In the genomic region with DNA sequence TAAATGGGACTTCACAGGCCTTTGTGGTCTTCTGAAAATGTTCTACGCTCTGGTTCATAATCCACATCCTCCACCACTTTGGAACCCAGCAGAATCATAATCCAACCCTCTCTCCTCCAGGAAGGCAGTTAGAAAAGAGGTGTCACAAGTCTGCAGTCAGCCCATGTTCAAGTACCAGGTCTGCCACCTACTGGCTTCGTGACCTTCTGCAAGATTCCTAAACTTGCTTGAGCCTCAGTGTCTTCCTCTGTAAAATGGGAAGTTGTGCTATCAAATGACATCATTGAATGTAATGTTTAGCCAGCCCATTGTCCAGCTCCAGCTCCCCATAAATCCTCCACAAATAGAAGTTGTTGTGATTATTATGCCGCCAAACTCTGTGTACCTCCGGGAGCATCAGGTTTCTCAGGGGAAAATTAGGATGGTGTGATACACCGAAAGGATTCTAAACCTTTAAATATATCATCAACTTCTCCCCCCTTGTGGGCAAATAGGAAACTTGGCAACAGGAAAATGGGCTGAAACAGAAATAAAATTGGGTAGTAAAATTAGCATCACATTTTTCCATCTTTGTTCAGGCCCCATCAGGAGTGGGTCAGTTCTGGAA, we compare ENCODE assay signal across 8 cellular contexts.
DNase-seq lines count a peak whose midpoint lies in the region; ATAC-seq and TF ChIP-seq lines count a peak whose summit lies in the region.

No MANE protein-coding gene starts in this region.

- in situ Hi-C loops in GM13977 (cut with MboI; ENCODE audit: low pct_unique_long_range_greater_than_20kb, low sequenced_read_pairs, unreplicated experiment) = loop anchor here (10.0 kb wide), 1 partner anchor 405 kb away; no protein-coding TSS in a partner anchor

- no peak for DNase-seq in AG09309 (ENCODE audit: low read depth)
- DNase-seq in GM13977 (ENCODE audit: low spot score) = peak; percentile 45
- DNase-seq in RWPE2 (ENCODE audit: low spot score) = no peak
- peak; percentile 59 to 76 for DNase-seq in foreskin fibroblast
- no peak for DNase-seq in uterus
- no peak for DNase-seq in central memory CD4-positive, alpha-beta T cell
- no peak for DNase-seq in NCI-H1930 (lab: John Stamatoyannopoulos, UW)

- TF ChIP-seq CTCF in AG09309 (IDR thresholded peaks at IDR 0.05; ENCODE audit: control insufficient read depth, insufficient read depth, low read depth, low read length, missing control alignments) = peak; percentile 60
- peak; percentile 63 for TF ChIP-seq CTCF in GM13977 (IDR thresholded peaks at IDR 0.05; ENCODE audit: extremely low read depth, insufficient read depth, missing control alignments)
- peak; percentile 38 for TF ChIP-seq CTCF in RWPE2 (IDR thresholded peaks at IDR 0.05; ENCODE audit: poor library complexity, severe bottlenecking)
- peak; percentile 43 for TF ChIP-seq CTCF in foreskin fibroblast (IDR thresholded peaks at IDR 0.05; ENCODE audit: low read depth, low read length)
- peak; percentile 2 to 33 (median 22) for TF ChIP-seq CTCF in uterus (IDR thresholded peaks at IDR 0.05)

- H3K27me3 ChIP-seq in RWPE2 (ENCODE audit: insufficient read depth, poor library complexity, severe bottlenecking) (no peaks in the 10 kb centered on the region), uterus (no peaks in the 10 kb centered on the region)

- H3K4me3 ChIP-seq in AG09309 (ENCODE audit: control insufficient read depth, low read depth, low read length) (no peak overlapping the region), RWPE2 (ENCODE audit: severe bottlenecking) (no peak overlapping the region), foreskin fibroblast (ENCODE audit: low read depth in 1 of 2, low read length in 2 of 2) (no peak overlapping the region), uterus (no peak overlapping the region)

- H3K9me3 ChIP-seq in RWPE2 (ENCODE audit: severe bottlenecking) (no peaks in the 10 kb centered on the region), uterus (no peaks in the 10 kb centered on the region)

- H3K4me1 ChIP-seq in RWPE2 (ENCODE audit: insufficient read depth, poor library complexity, severe bottlenecking) (no peaks in the 10 kb centered on the region), uterus (no peaks in the 10 kb centered on the region)

- H3K27ac ChIP-seq in RWPE2 (ENCODE audit: poor library complexity, severe bottlenecking) (no peak overlapping the region), uterus (no peak overlapping the region)

- no peak for TF ChIP-seq POLR2A in uterus (IDR thresholded peaks at IDR 0.05)

- intact Hi-C loops in uterus (cut with DNase I; ENCODE audit: low total_unique reads) = no loop called here

- ATAC-seq in RWPE2 (ENCODE audit: low read depth) (no peak), HG02642 (IDR thresholded peaks at IDR 0.05; ENCODE audit: poor library complexity, unreplicated experiment) (no peak)

- H3K36me3 ChIP-seq in RWPE2 (ENCODE audit: low read depth) (no peaks in the 10 kb centered on the region), uterus (no peaks in the 10 kb centered on the region)

Comparison
In these comparisons a context has a peak if more than half of its experiments do, and no peak if none do; other contexts are left out.
1. DNase-seq: peak in GM13977 (single experiment) and foreskin fibroblast (2 of 2); none in AG09309 (single experiment), RWPE2 (single experiment), uterus (0 of 2), central memory CD4-positive, alpha-beta T cell (single experiment) and NCI-H1930 (0 of 2).
2. Peak in every context shown above with its lines, with median percentiles within 50 percentile points of each other: CTCF ChIP-seq.